ENCODE assay signal across 3 cellular contexts in genomic region chr16:70527315-70527996, GRCh38.
A peak's percentile ranks its signal among the peaks of the same experiment; 100 is the strongest.
TF ChIP-seq lines count a peak whose summit lies in the region.

No MANE protein-coding gene starts in this region.

TF ChIP-seq in SK-N-SH, 30 proteins besides CTCF, POLR2A, EP300 and RAD21:
- TF ChIP-seq PBX3 (IDR thresholded peaks at IDR 0.05) (no peak), TAF1 (IDR thresholded peaks at IDR 0.05; ENCODE audit: borderline replicate concordance, low read depth, low read length) (no peak), USF2 (IDR thresholded peaks at IDR 0.05; ENCODE audit: borderline replicate concordance, low read depth, low read length) (no peak), NFIC (IDR thresholded peaks at IDR 0.05; ENCODE audit: borderline replicate concordance) (no peak), GABPA (IDR thresholded peaks at IDR 0.05; ENCODE audit: low read depth) (no peak), IRF3 (IDR thresholded peaks at IDR 0.05; ENCODE audit: low read depth, low read length) (no peak), MEF2A (IDR thresholded peaks at IDR 0.05; ENCODE audit: borderline replicate concordance, low read depth) (no peak), TEAD4 (IDR thresholded peaks at IDR 0.05; ENCODE audit: borderline replicate concordance, insufficient read depth) (no peak), YY1 (IDR thresholded peaks at IDR 0.05; ENCODE audit: low read depth) (no peak), ELF1 (IDR thresholded peaks at IDR 0.05) (no peak), NRF1 (IDR thresholded peaks at IDR 0.05; ENCODE audit: low read depth, low read length) (no peak), MXI1 (IDR thresholded peaks at IDR 0.05; ENCODE audit: low read depth, low read length) (no peak), JUND (IDR thresholded peaks at IDR 0.05) (no peak), TCF12 (IDR thresholded peaks at IDR 0.05) (no peak), POLR2AphosphoS5 (IDR thresholded peaks at IDR 0.05; ENCODE audit: low read depth, low read length) (no peak), SIN3A (IDR thresholded peaks at IDR 0.05; ENCODE audit: borderline replicate concordance, low read depth, low read length) (no peak), RCOR1 (IDR thresholded peaks at IDR 0.05; ENCODE audit: low read length) (no peak)

TF ChIP-seq in SK-N-SH treated with all-trans-retinoic acid at 6 μM for 48 hours, 23 proteins besides CTCF, POLR2A, EP300 and RAD21 (continues in another document):
- TF ChIP-seq TOX (CRISPR knock-in tag; IDR thresholded peaks at IDR 0.05; ENCODE audit: borderline replicate concordance) (no peak), ZFP30 (CRISPR knock-in tag; IDR thresholded peaks at IDR 0.05) (no peak), ZC3H10 (CRISPR knock-in tag; IDR thresholded peaks at IDR 0.05) (no peak), GLIS3 (CRISPR knock-in tag; IDR thresholded peaks at IDR 0.05) (no peak), CSRNP3 (CRISPR knock-in tag; IDR thresholded peaks at IDR 0.05) (no peak), BACH2 (CRISPR knock-in tag; IDR thresholded peaks at IDR 0.05; ENCODE audit: borderline replicate concordance) (no peak), ARNTL (CRISPR knock-in tag; IDR thresholded peaks at IDR 0.05; ENCODE audit: borderline replicate concordance, low read depth) (no peak), PATZ1 (CRISPR knock-in tag; IDR thresholded peaks at IDR 0.05; ENCODE audit: borderline replicate concordance) (no peak), POU6F1 (CRISPR knock-in tag; IDR thresholded peaks at IDR 0.05; ENCODE audit: borderline replicate concordance, low read depth) (no peak), PPARA (CRISPR knock-in tag; IDR thresholded peaks at IDR 0.05; ENCODE audit: borderline replicate concordance) (no peak), TCF4 (CRISPR knock-in tag; IDR thresholded peaks at IDR 0.05; ENCODE audit: borderline replicate concordance) (no peak), TSHZ2 (CRISPR knock-in tag; IDR thresholded peaks at IDR 0.05) (no peak), ZFP3 (CRISPR knock-in tag; IDR thresholded peaks at IDR 0.05) (no peak), ESRRG (CRISPR knock-in tag; IDR thresholded peaks at IDR 0.05) (no peak), ISL1 (CRISPR knock-in tag; IDR thresholded peaks at IDR 0.05) (no peak), RARB (CRISPR knock-in tag; IDR thresholded peaks at IDR 0.05) (no peak)

TF ChIP-seq in GM12878, 131 proteins besides CTCF, POLR2A, EP300 and RAD21:
- TF ChIP-seq PKNOX1 (IDR thresholded peaks at IDR 0.05) (peak; percentile 66), BRCA1 (IDR thresholded peaks at IDR 0.05; ENCODE audit: low read depth, low read length) (no peak), MTA2 (IDR thresholded peaks at IDR 0.05; ENCODE audit: low read depth) (peak; percentile 69; the same call in 1 of the 2 replicates), RUNX3 (IDR thresholded peaks at IDR 0.05; ENCODE audit: low read length) (peak; percentile 44; the same call in 1 of the 2 replicates), MLLT1 (IDR thresholded peaks at IDR 0.05) (peak; percentile 52; the same call in 1 of the 2 replicates), LARP7 (IDR thresholded peaks at IDR 0.05) (no peak)
